ENCODE assay signal across 12 cellular contexts in the genomic region with DNA sequence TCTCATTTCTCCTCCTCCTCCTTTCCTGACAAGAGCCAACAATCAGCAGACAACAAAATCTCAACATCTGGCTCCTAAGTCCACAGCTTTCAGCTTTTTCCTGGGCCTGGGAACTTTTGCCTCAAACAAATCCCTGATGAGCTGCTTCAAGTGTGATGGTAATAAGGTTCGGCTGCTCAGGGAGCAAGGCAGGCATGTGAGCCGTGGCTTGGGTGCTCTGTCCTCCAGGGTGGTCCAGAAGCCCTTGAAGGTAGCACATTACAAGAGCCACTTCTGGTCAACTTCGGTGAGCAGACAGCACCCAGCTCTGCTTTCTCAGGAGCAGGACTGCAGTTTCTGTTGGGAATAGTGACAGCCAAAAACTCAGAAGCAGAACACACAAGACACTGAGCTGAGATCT. TPM values are rescaled to one million over a fixed set of nuclear protein-coding genes. Genes with fewer than 3 reads are reported as not detected.
DNase-seq lines count a peak whose midpoint lies in the region; ATAC-seq and TF ChIP-seq lines count a peak whose summit lies in the region.
"Had no signal": no experiment of that assay in that cellular context is flagged by ENCODE, and none has a peak within 500 bp of the region (broad histone marks: within the 10 kb centered on the region; RNA-seq: fewer than 3 reads in every experiment).

No MANE protein-coding gene starts in this region.

- H3K27ac ChIP-seq in mesenchymal stem cell (ENCODE audit: low read length, poor library complexity, severe bottlenecking) = no peak overlapping the region
- peak overlapping the region; percentile 31 for H3K27ac ChIP-seq in suprapubic skin
- H3K27ac ChIP-seq: foreskin keratinocyte, tibial artery had no signal

- H4K8ac ChIP-seq in mesenchymal stem cell (ENCODE audit: low read length) = peak overlapping the region; percentile 45

- H3K4me2 ChIP-seq in mesenchymal stem cell (ENCODE audit: low read length, poor library complexity, severe bottlenecking) = no peak overlapping the region

- CTCF ChIA-PET in activated naive CD4-positive, alpha-beta T cell treated with anti-CD3 and anti-CD28 coated beads for 36 hours (lab: Charles Lee) = interaction anchor here (1.3 to 2.2 kb wide), 4 partner anchors 12 to 59 kb away, joined by 5 to 9 read pairs (median 6); no protein-coding TSS in a partner anchor

- ATAC-seq in GM18868 (IDR thresholded peaks at IDR 0.05; ENCODE audit: unreplicated experiment) (no peak), HG02678 (IDR thresholded peaks at IDR 0.05; ENCODE audit: unreplicated experiment) (no peak), HG02840 (IDR thresholded peaks at IDR 0.05; ENCODE audit: low FRiP score, unreplicated experiment) (no peak)
- ATAC-seq: foreskin keratinocyte had no signal

- peaks cover 97% of the 10 kb centered on the region for H3K4me1 Mint-ChIP-seq in activated naive CD4-positive, alpha-beta T cell treated with anti-CD3 and anti-CD28 coated beads for 36 hours (ENCODE audit: low read depth)
- peaks cover 92% of the 10 kb centered on the region for H3K4me1 Mint-ChIP-seq in activated naive CD8-positive, alpha-beta T cell treated with anti-CD3 and anti-CD28 coated beads for 36 hours

- no peak overlapping the region for H2BK12ac ChIP-seq in mesenchymal stem cell (ENCODE audit: low read length in 2 of 2)

- H3K9ac ChIP-seq in mesenchymal stem cell (ENCODE audit: low read length) = no peak overlapping the region

- H3K4me3 ChIP-seq in mesenchymal stem cell (ENCODE audit: insufficient read depth in 1 of 2, low read depth in 1 of 2, low read length in 2 of 2) (no peak overlapping the region), suprapubic skin (no peak overlapping the region)
- H3K4me3 ChIP-seq: tibial artery had no signal

- no peak overlapping the region for H2AFZ ChIP-seq in mesenchymal stem cell (ENCODE audit: low read depth, low read length)

- TF ChIP-seq POLR2A in suprapubic skin (IDR thresholded peaks at IDR 0.05) = no peak

- no peak overlapping the region for H2BK5ac ChIP-seq in mesenchymal stem cell (ENCODE audit: low read depth, low read length, poor library complexity, severe bottlenecking)

- no peaks in the 10 kb centered on the region for H3K27me3 ChIP-seq in mesenchymal stem cell (ENCODE audit: control insufficient read depth in 1 of 2, insufficient read depth in 1 of 2, low read length in 2 of 2)
- H3K27me3 ChIP-seq in suprapubic skin = no peaks in the 10 kb centered on the region
- H3K27me3 ChIP-seq: foreskin keratinocyte, tibial artery had no signal

- H3K9me3 Mint-ChIP-seq in activated naive CD4-positive, alpha-beta T cell treated with anti-CD3 and anti-CD28 coated beads for 36 hours = no peaks in the 10 kb centered on the region
- H3K9me3 Mint-ChIP-seq in activated naive CD8-positive, alpha-beta T cell treated with anti-CD3 and anti-CD28 coated beads for 36 hours = no peaks in the 10 kb centered on the region

- no peak overlapping the region for H2BK15ac ChIP-seq in mesenchymal stem cell (ENCODE audit: low read depth, poor library complexity, severe bottlenecking)

- H3K4me3 Mint-ChIP-seq in activated naive CD4-positive, alpha-beta T cell treated with anti-CD3 and anti-CD28 coated beads for 36 hours = no peak overlapping the region
- H3K4me3 Mint-ChIP-seq in activated naive CD8-positive, alpha-beta T cell treated with anti-CD3 and anti-CD28 coated beads for 36 hours = no peak overlapping the region

- H3K4me1 ChIP-seq in mesenchymal stem cell (ENCODE audit: control insufficient read depth, insufficient read depth, low read depth, low read length) = peaks cover 9% of the 10 kb centered on the region
- peaks cover 68% of the 10 kb centered on the region for H3K4me1 ChIP-seq in suprapubic skin

- no peak for TF ChIP-seq CTCF in suprapubic skin (IDR thresholded peaks at IDR 0.05)

- DNase-seq in activated naive CD4-positive, alpha-beta T cell treated with anti-CD3 and anti-CD28 coated beads for 36 hours = no peak
- DNase-seq in activated naive CD4-positive, alpha-beta T cell (lab: John Stamatoyannopoulos, UW) = no peak
- DNase-seq in activated naive CD8-positive, alpha-beta T cell treated with anti-CD3 and anti-CD28 coated beads for 36 hours = no peak
- DNase-seq in mesenchymal stem cell = peak; percentile 38
- no peak for DNase-seq in suprapubic skin (ENCODE audit: low spot score in 2 of 2)
- DNase-seq: foreskin keratinocyte, KG1, OCI-M1, tibial artery had no signal

- H3K36me3 ChIP-seq in mesenchymal stem cell (ENCODE audit: control insufficient read depth in 1 of 2, insufficient read depth in 2 of 2, low read depth in 1 of 2, low read length in 2 of 2) = no peaks in the 10 kb centered on the region
- H3K36me3 ChIP-seq in suprapubic skin = no peaks in the 10 kb centered on the region
- H3K36me3 ChIP-seq: tibial artery had no signal

- H4K91ac ChIP-seq in mesenchymal stem cell (ENCODE audit: low read length) = no peak overlapping the region

- intact Hi-C loops in activated naive CD4-positive, alpha-beta T cell treated with anti-CD3 and anti-CD28 coated beads for 36 hours (cut with micrococcal nuclease) = no loop called here

- H2BK120ac ChIP-seq in mesenchymal stem cell (ENCODE audit: low read depth, low read length) = no peak overlapping the region

- peak overlapping the region in 1 of 2 experiments; percentile 58 for H3K18ac ChIP-seq in mesenchymal stem cell (ENCODE audit: low read depth in 1 of 2, low read length in 2 of 2)

- H3K4ac ChIP-seq in mesenchymal stem cell (ENCODE audit: low read depth in 1 of 2, low read length in 2 of 2) = no peak overlapping the region

- peaks cover 27% of the 10 kb centered on the region for H3K79me1 ChIP-seq in mesenchymal stem cell (replicated peaks; ENCODE audit: low read length, poor library complexity, severe bottlenecking)

- peak overlapping the region; percentile 100 for H3K27ac Mint-ChIP-seq in activated naive CD4-positive, alpha-beta T cell treated with anti-CD3 and anti-CD28 coated beads for 36 hours
- H3K27ac Mint-ChIP-seq in activated naive CD8-positive, alpha-beta T cell treated with anti-CD3 and anti-CD28 coated beads for 36 hours = peak overlapping the region; percentile 98

- H3K9me3 ChIP-seq in mesenchymal stem cell (ENCODE audit: control insufficient read depth, low read length) (no peaks in the 10 kb centered on the region), suprapubic skin (no peaks in the 10 kb centered on the region)
- H3K9me3 ChIP-seq: tibial artery had no signal

- H3K36me3 Mint-ChIP-seq in activated naive CD4-positive, alpha-beta T cell treated with anti-CD3 and anti-CD28 coated beads for 36 hours (ENCODE audit: low read depth) = peaks cover 9% of the 10 kb centered on the region
- H3K36me3 Mint-ChIP-seq in activated naive CD8-positive, alpha-beta T cell treated with anti-CD3 and anti-CD28 coated beads for 36 hours = peaks cover 64% of the 10 kb centered on the region

- H3K27me3 Mint-ChIP-seq in activated naive CD4-positive, alpha-beta T cell treated with anti-CD3 and anti-CD28 coated beads for 36 hours (ENCODE audit: low read depth) = no peaks in the 10 kb centered on the region
- H3K27me3 Mint-ChIP-seq in activated naive CD8-positive, alpha-beta T cell treated with anti-CD3 and anti-CD28 coated beads for 36 hours = no peaks in the 10 kb centered on the region

- H3K14ac ChIP-seq in mesenchymal stem cell (ENCODE audit: low read length in 2 of 2) = no peak overlapping the region

- no peak for TF ChIP-seq EP300 in suprapubic skin (IDR thresholded peaks at IDR 0.05)

- H2AK5ac ChIP-seq in mesenchymal stem cell (ENCODE audit: low read length, severe bottlenecking) = no peak overlapping the region

- 62% methylated on average over 3 of the region's 3 CpGs for WGBS in mesenchymal stem cell
- 62% methylated on average over 3 of the region's 3 CpGs for WGBS in suprapubic skin

- no peak overlapping the region for H3K23ac ChIP-seq in mesenchymal stem cell (ENCODE audit: low read length in 2 of 2)

RNA-seq across cellular contexts. Expression of a gene that starts 46.2 kb away (rescaled TPM):
- total RNA-seq in activated naive CD4-positive, alpha-beta T cell treated with anti-CD3 and anti-CD28 coated beads for 36 hours = 10 to 100 TPM; 40.3 to 40.9 TPM
- total RNA-seq in activated naive CD8-positive, alpha-beta T cell treated with anti-CD3 and anti-CD28 coated beads for 36 hours = 10 to 100 TPM; 30.7 to 30.8 TPM
- 8.1 TPM for polyA plus RNA-seq in mesenchymal stem cell (2013, experiment 1 of 2)
- polyA plus RNA-seq in mesenchymal stem cell (2013, experiment 2 of 2) = 8.0 TPM
- total RNA-seq in suprapubic skin = 10 to 100 TPM; 31.0 to 39.0 (median 35.3) TPM
